Comparison of ENCODE assay signal across 8 cellular contexts in genomic region chr6:81241717-81242116, GRCh38.
DNase-seq lines count a peak whose midpoint lies in the region; ATAC-seq and TF ChIP-seq lines count a peak whose summit lies in the region.

No MANE protein-coding gene starts in this region.

- no peak overlapping the region for H3K9ac ChIP-seq in IMR-90 (ENCODE audit: low read depth, low read length)

- H4K20me1 ChIP-seq in IMR-90 (ENCODE audit: insufficient read depth, low read length), result no peaks in the 10 kb centered on the region

- H3K9me3 ChIP-seq in IMR-90 (ENCODE audit: control insufficient read depth, insufficient read depth, low read length), result peaks cover 2% of the 10 kb centered on the region; the same call in 1 of the 2 replicates
- H3K9me3 ChIP-seq in CD8-positive, alpha-beta T cell (ENCODE audit: low read length), result no peaks in the 10 kb centered on the region

- H3K4me3 Mint-ChIP-seq in CD8-positive, alpha-beta T cell, result no peak overlapping the region
- H3K4me3 Mint-ChIP-seq in activated T-cell treated with anti-CD3 and anti-CD28 coated beads, Interleukin-2, amount 50 U/mL, for 24 hours, result no peak overlapping the region

- H2AK5ac ChIP-seq in IMR-90 (ENCODE audit: low read depth, low read length), result no peak overlapping the region

- H3K27ac ChIP-seq in IMR-90 (ENCODE audit: insufficient read depth, low read length), result no peak overlapping the region
- H3K27ac ChIP-seq in CD8-positive, alpha-beta T cell (ENCODE audit: low read depth, low read length), result no peak overlapping the region

- H3K14ac ChIP-seq in IMR-90 (replicated peaks; ENCODE audit: low read depth, low read length), result no peak overlapping the region

- H3K4me2 ChIP-seq in IMR-90 (ENCODE audit: low read depth, low read length), result no peak overlapping the region

- no peaks in the 10 kb centered on the region for H3K36me3 ChIP-seq in BJ (ENCODE audit: control insufficient read depth, insufficient read depth, low read length)
- no peaks in the 10 kb centered on the region for H3K36me3 ChIP-seq in IMR-90 (ENCODE audit: control insufficient read depth, insufficient read depth, low read length)
- no peaks in the 10 kb centered on the region for H3K36me3 ChIP-seq in CD8-positive, alpha-beta T cell (ENCODE audit: insufficient read depth, low read length)

- no TSS peak for BruUV-seq in IMR-90 (replicated peaks; lab: Mats Ljungman, UMichigan)

- H4K91ac ChIP-seq in IMR-90 (ENCODE audit: insufficient read depth, low read depth, low read length), result no peak overlapping the region

- H3K27ac Mint-ChIP-seq in CD8-positive, alpha-beta T cell, result no peak overlapping the region
- H3K27ac Mint-ChIP-seq in activated T-cell treated with anti-CD3 and anti-CD28 coated beads, Interleukin-2, amount 50 U/mL, for 24 hours, result no peak overlapping the region

- H2BK15ac ChIP-seq in IMR-90 (ENCODE audit: low read depth, low read length), result no peak overlapping the region

- H3K79me1 ChIP-seq in IMR-90 (ENCODE audit: low read depth in 1 of 2, low read length in 2 of 2), result no peaks in the 10 kb centered on the region

- H2BK120ac ChIP-seq in IMR-90 (ENCODE audit: low read depth, low read length), result no peak overlapping the region

- H3K4me1 ChIP-seq in IMR-90 (ENCODE audit: control insufficient read depth, insufficient read depth, low read length), result no peaks in the 10 kb centered on the region
- no peaks in the 10 kb centered on the region for H3K4me1 ChIP-seq in CD8-positive, alpha-beta T cell (ENCODE audit: insufficient read depth, low read length)

- H2BK20ac ChIP-seq in IMR-90 (ENCODE audit: low read depth, low read length), result no peak overlapping the region

- dilution Hi-C loops in IMR-90 (cut with HindIII; ENCODE audit: low sequenced_read_pairs, unreplicated experiment), result no loop called here

- ATAC-seq in IMR-90 (ENCODE audit: low read depth), result peak; percentile 60
- ATAC-seq in CD8-positive, alpha-beta T cell, result no peak

- no peak overlapping the region for H2AFZ ChIP-seq in IMR-90 (replicated peaks; ENCODE audit: low read length, poor library complexity)

- H4K8ac ChIP-seq in IMR-90 (ENCODE audit: low read depth in 2 of 2, low read length in 2 of 2), result no peak overlapping the region

- TF ChIP-seq RAD21 in IMR-90 (IDR thresholded peaks at IDR 0.05; ENCODE audit: low read length), result peak; percentile 62

- H3K23ac ChIP-seq in IMR-90 (ENCODE audit: low read depth, low read length), result no peak overlapping the region

- intact Hi-C loops in IMR-90 (cut with micrococcal nuclease), result loop anchor here (1.0 to 10.0 kb wide), 5 partner anchors 225 to 936 kb away; no protein-coding TSS in a partner anchor
- intact Hi-C loops in CD8-positive, alpha-beta T cell (cut with DNase I, micrococcal nuclease), result no loop called here

- no peak overlapping the region for H2BK5ac ChIP-seq in IMR-90 (ENCODE audit: low read depth, low read length, poor library complexity, severe bottlenecking)

- no peak overlapping the region for H3K56ac ChIP-seq in IMR-90 (ENCODE audit: extremely low read depth, insufficient read depth, low read length)

- no peaks in the 10 kb centered on the region for H3K4me1 Mint-ChIP-seq in CD8-positive, alpha-beta T cell (ENCODE audit: low read depth)
- no peaks in the 10 kb centered on the region for H3K4me1 Mint-ChIP-seq in activated T-cell treated with anti-CD3 and anti-CD28 coated beads, Interleukin-2, amount 50 U/mL, for 24 hours (ENCODE audit: low read depth)

- TF ChIP-seq CTCF in BJ (IDR thresholded peaks at IDR 0.05; ENCODE audit: insufficient read depth, low read depth, low read length) (peak; percentile 48), IMR-90 (conservative IDR thresholded peaks at IDR 0.05; ENCODE audit: low read depth, low read length) (peak; percentile 54), WI38 (IDR thresholded peaks at IDR 0.05; ENCODE audit: low read depth, low read length) (peak; percentile 11; the same call in 1 of the 2 replicates)
- TF ChIP-seq CTCF in CD8-positive, alpha-beta T cell (IDR thresholded peaks at IDR 0.05), result no peak

- H3K27me3 ChIP-seq in BJ (ENCODE audit: control insufficient read depth, insufficient read depth, low read length) (no peaks in the 10 kb centered on the region), IMR-90 (ENCODE audit: control insufficient read depth, insufficient read depth, low read length) (no peaks in the 10 kb centered on the region)
- H3K27me3 ChIP-seq in CD8-positive, alpha-beta T cell (ENCODE audit: insufficient read depth, low read length), result no peaks in the 10 kb centered on the region

- H3K27me3 Mint-ChIP-seq in CD8-positive, alpha-beta T cell (ENCODE audit: low read depth), result no peaks in the 10 kb centered on the region
- no peaks in the 10 kb centered on the region for H3K27me3 Mint-ChIP-seq in activated T-cell treated with anti-CD3 and anti-CD28 coated beads, Interleukin-2, amount 50 U/mL, for 24 hours

- no peak overlapping the region for H4K5ac ChIP-seq in IMR-90 (ENCODE audit: low read depth, low read length)

- H3K4ac ChIP-seq in IMR-90 (ENCODE audit: low read depth, low read length), result no peak overlapping the region

- H3K4me3 ChIP-seq in BJ (ENCODE audit: low read depth, low read length), result no peak overlapping the region
- no peak overlapping the region for H3K4me3 ChIP-seq in IMR-90 (ENCODE audit: insufficient read depth, low read depth, low read length)
- H3K4me3 ChIP-seq in WI38 (ENCODE audit: low read depth, low read length), result no peak overlapping the region
- H3K4me3 ChIP-seq in CD8-positive, alpha-beta T cell (ENCODE audit: low read depth, low read length), result no peak overlapping the region

- TF ChIP-seq POLR2A in IMR-90 (IDR thresholded peaks at IDR 0.05; ENCODE audit: low read depth, low read length), result no peak

- H3K36me3 Mint-ChIP-seq in CD8-positive, alpha-beta T cell, result no peaks in the 10 kb centered on the region
- H3K36me3 Mint-ChIP-seq in activated T-cell treated with anti-CD3 and anti-CD28 coated beads, Interleukin-2, amount 50 U/mL, for 24 hours (ENCODE audit: low read depth), result no peaks in the 10 kb centered on the region

- DNase-seq in BJ (ENCODE audit: low read depth), result no peak
- DNase-seq in IMR-90, result peak; percentile 49
- peak; percentile 2 for DNase-seq in kidney tubule cell (ENCODE audit: low spot score)
- DNase-seq in C1 segment of cervical spinal cord (lab: John Stamatoyannopoulos, UW), result no peak
- DNase-seq in HK-2 (ENCODE audit: unreplicated experiment), result no peak
- no peak for DNase-seq in CD8-positive, alpha-beta T cell
- DNase-seq in activated T-cell treated with anti-CD3 and anti-CD28 coated beads, Interleukin-2, amount 50 U/mL, for 24 hours, result no peak

- CTCF ChIA-PET in BJ (lab: Yijun Ruan, JAX) (interaction anchor here (0.5 to 1.0 kb wide), 3 partner anchors 512 to 1113 kb away, joined by 3 to 4 read pairs (median 3); no protein-coding TSS in a partner anchor), IMR-90 (lab: Yijun Ruan, JAX) (no interaction called here)
- CTCF ChIA-PET in CD8-positive, alpha-beta T cell (lab: Charles Lee), result no interaction called here

- no CpG with 5 or more reads among the region's 2 CpGs for WGBS in IMR-90 (ENCODE audit: extremely low coverage in 2 of 2, insufficient read length in 1 of 2), 2 experiments

- no peak overlapping the region for H2AK9ac ChIP-seq in IMR-90 (replicated peaks; ENCODE audit: low read depth, low read length, poor library complexity)

- POLR2A ChIA-PET in BJ (lab: Charles Lee) (interaction anchor here (1.4 kb wide), 1 partner anchor 511 kb away, joined by 3 read pairs; no protein-coding TSS in a partner anchor), IMR-90 (lab: Charles Lee; ENCODE audit: unreplicated experiment) (no interaction called here)
- POLR2A ChIA-PET in CD8-positive, alpha-beta T cell (lab: Charles Lee), result no interaction called here

- H3K9me1 ChIP-seq in IMR-90 (ENCODE audit: insufficient read depth, low read length), result no peaks in the 10 kb centered on the region

- peaks cover 8% of the 10 kb centered on the region for H3K9me3 Mint-ChIP-seq in CD8-positive, alpha-beta T cell
- H3K9me3 Mint-ChIP-seq in activated T-cell treated with anti-CD3 and anti-CD28 coated beads, Interleukin-2, amount 50 U/mL, for 24 hours, result peaks cover 8% of the 10 kb centered on the region

- H3K18ac ChIP-seq in IMR-90 (ENCODE audit: low read depth, low read length), result no peak overlapping the region

- in situ Hi-C loops in IMR-90 (cut with MboI; ENCODE audit: low sequenced_read_pairs), result loop anchor here (25.0 kb wide), 1 partner anchor 796 kb away; no protein-coding TSS in a partner anchor

TF ChIP-seq in IMR-90, 13 proteins besides CTCF, POLR2A, EP300 and RAD21:
- TF ChIP-seq MAFK (IDR thresholded peaks at IDR 0.05; ENCODE audit: low read depth, low read length), result no peak
- TF ChIP-seq NFE2L2 (IDR thresholded peaks at IDR 0.05; ENCODE audit: low read depth, low read length), result no peak
- no peak for TF ChIP-seq RCOR1 (IDR thresholded peaks at IDR 0.05; ENCODE audit: insufficient replicate concordance, low read length)
- TF ChIP-seq SMC3 (IDR thresholded peaks at IDR 0.05; ENCODE audit: low read depth, low read length), result peak; percentile 48
- TF ChIP-seq RFX5 (IDR thresholded peaks at IDR 0.05; ENCODE audit: low read depth, low read length), result no peak
- TF ChIP-seq FOS (IDR thresholded peaks at IDR 0.05; ENCODE audit: low read depth, low read length), result no peak

Comparison
In these comparisons a context has a peak if more than half of its experiments do, and no peak if none do; other contexts are left out.
1. DNase-seq: peak in IMR-90 (single experiment) and kidney tubule cell (single experiment); none in BJ (single experiment), C1 segment of cervical spinal cord (0 of 14), HK-2 (single experiment), CD8-positive, alpha-beta T cell (0 of 7) and activated T-cell treated with anti-CD3 and anti-CD28 coated beads, Interleukin-2, amount 50 U/mL, for 24 hours (single experiment).